In genomic region chr17:79614248-79614647, GRCh38 we compare ENCODE assay signal across 30 cellular contexts. TPM values are rescaled to one million over a fixed set of nuclear protein-coding genes. Genes with fewer than 3 reads are reported as not detected.
"Had no signal": no experiment of that assay in that cellular context is flagged by ENCODE, and none has a peak within 500 bp of the region (broad histone marks: within the 10 kb centered on the region; RNA-seq: fewer than 3 reads in every experiment).

No MANE protein-coding gene starts in this region.

- FAIRE-seq: endometrium, islet of Langerhans, keratinocyte had no signal

- H3K9me3 ChIP-seq: colonic mucosa, esophagus squamous epithelium, gastrocnemius medialis, heart left ventricle, left ventricle myocardium inferior, lower lobe of right lung had no signal

- H3K27ac ChIP-seq: colonic mucosa, epithelial cell of prostate, esophagus squamous epithelium, gastrocnemius medialis, heart left ventricle, left ventricle myocardium inferior, lower lobe of right lung had no signal

- H3K4me3 ChIP-seq: colonic mucosa, esophagus squamous epithelium, gastrocnemius medialis, heart left ventricle, left ventricle myocardium inferior, lower lobe of right lung had no signal

- ATAC-seq: effector memory CD8-positive, alpha-beta T cell; esophagus mucosa; gastrocnemius medialis; left colon; left lobe of liver; lower lobe of right lung; naive thymus-derived CD4-positive, alpha-beta T cell had no signal

- H3K36me3 ChIP-seq: colonic mucosa, esophagus squamous epithelium, gastrocnemius medialis, heart left ventricle, left ventricle myocardium inferior, lower lobe of right lung had no signal

- H3K4me1 ChIP-seq: colonic mucosa, gastrocnemius medialis, left ventricle myocardium inferior, lower lobe of right lung had no signal

- DNase-seq: colonic mucosa; cortex of kidney; effector CD8-positive, alpha-beta T cell; effector memory CD8-positive, alpha-beta T cell; endodermal cell; erythroblast; esophagus squamous epithelium; foreskin fibroblast; foreskin melanocyte; gastrocnemius medialis; hippocampal formation; kidney glomerular epithelial cell; left colon; left ventricle myocardium inferior; lower lobe of right lung; mesenchymal stem cell; midbrain; naive thymus-derived CD4-positive, alpha-beta T cell had no signal

RNA-seq across cellular contexts. Expression of gene RBFOX3, which starts 3.4 kb away (rescaled TPM):
- total RNA-seq: chondrocyte, dermis microvascular lymphatic vessel endothelial cell, gastrocnemius medialis, glomerular endothelial cell, heart left ventricle, left lobe of liver, left ventricle myocardium inferior, lower leg skin, lower lobe of right lung, lung microvascular endothelial cell had no signal
- polyA plus RNA-seq: heart left ventricle, keratinocyte had no signal
